In the genomic region with DNA sequence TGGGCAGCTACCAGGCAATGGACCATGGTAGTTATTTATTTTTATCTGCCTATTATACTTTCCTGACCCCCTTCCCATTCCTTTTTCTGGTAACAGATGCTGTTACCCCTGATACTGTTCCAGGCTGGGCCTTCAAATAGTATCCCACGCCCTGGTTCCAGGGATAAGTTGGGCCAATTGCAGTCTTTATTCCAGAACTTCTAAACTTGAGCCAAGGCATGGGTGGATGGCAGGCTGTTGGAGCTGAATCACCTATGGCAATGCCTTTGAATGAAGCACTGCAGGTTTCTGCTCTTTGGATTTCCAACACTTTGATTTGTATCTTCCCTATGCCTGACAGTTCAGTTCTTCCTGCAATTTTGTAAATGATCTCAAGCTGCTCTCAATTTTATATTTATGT, we compare ENCODE assay signal across 19 cellular contexts.
DNase-seq lines count a peak whose midpoint lies in the region; ATAC-seq, FAIRE-seq and TF ChIP-seq lines count a peak whose summit lies in the region.
"Had no signal": no experiment of that assay in that cellular context is flagged by ENCODE, and none has a peak within 500 bp of the region (broad histone marks: within the 10 kb centered on the region; RNA-seq: fewer than 3 reads in every experiment).

No MANE protein-coding gene starts in this region.

- ATAC-seq in HepG2: no peak

- TF ChIP-seq POLR2A in esophagus muscularis mucosa (IDR thresholded peaks at IDR 0.05; ENCODE audit: low read depth) (no peak), HepG2 (IDR thresholded peaks at IDR 0.05; ENCODE audit: insufficient read depth in 1 of 2, low read depth in 2 of 2, low read length in 2 of 2) (no peak)

- peaks cover under 1% of the 10 kb centered on the region for H3F3A ChIP-seq in SK-N-SH (replicated peaks; ENCODE audit: insufficient read depth)

- H3K27ac ChIP-seq in esophagus muscularis mucosa (replicated peaks in 1 of 4) (peak overlapping the region in 3 of 4 donors; percentile 65 to 67 (median 66)), stomach smooth muscle (ENCODE audit: low read length) (peak overlapping the region; percentile 81), SK-N-SH (ENCODE audit: low read depth in 2 of 2, low read length in 1 of 2) (no peak overlapping the region), HepG2 (ENCODE audit: extremely low read length, insufficient read depth, low read length) (no peak overlapping the region)

- no peaks in the 10 kb centered on the region for H3K9me2 ChIP-seq in SK-N-SH

- POLR2A ChIA-PET in SK-N-SH (lab: Yijun Ruan, JAX): no interaction called here
- POLR2A ChIA-PET in HepG2 (lab: Yijun Ruan, JAX): no interaction called here

- H3K9me3 ChIP-seq in esophagus muscularis mucosa (no peaks in the 10 kb centered on the region), stomach smooth muscle (ENCODE audit: control insufficient read depth in 2 of 2, low read length in 2 of 2) (no peaks in the 10 kb centered on the region), SK-N-SH (no peaks in the 10 kb centered on the region), HepG2 (ENCODE audit: low read length) (no peaks in the 10 kb centered on the region)
- H3K9me3 ChIP-seq: BE2C had no signal

- H3K27me3 ChIP-seq in esophagus muscularis mucosa: no peaks in the 10 kb centered on the region
- H3K27me3 ChIP-seq in stomach smooth muscle (ENCODE audit: control insufficient read depth in 1 of 2, insufficient read depth in 2 of 2, low read length in 2 of 2): no peaks in the 10 kb centered on the region
- no peaks in the 10 kb centered on the region for H3K27me3 ChIP-seq in SK-N-SH (ENCODE audit: insufficient read depth)
- H3K27me3 ChIP-seq in HepG2 (ENCODE audit: control insufficient read depth in 1 of 2, insufficient read depth in 2 of 2, low read length in 2 of 2): no peaks in the 10 kb centered on the region
- H3K27me3 ChIP-seq: BE2C had no signal

- no peak for TF ChIP-seq EP300 in esophagus muscularis mucosa (IDR thresholded peaks at IDR 0.05)
- TF ChIP-seq EP300 in SK-N-SH (IDR thresholded peaks at IDR 0.05; ENCODE audit: borderline replicate concordance in 1 of 2, low read depth in 1 of 2, low read length in 1 of 2): no peak
- TF ChIP-seq EP300 in HepG2 (IDR thresholded peaks at IDR 0.05; ENCODE audit: low read depth in 2 of 2, low read length in 2 of 2): no peak
- no peak for TF ChIP-seq EP300 in HepG2 (CRISPR knock-in tag; IDR thresholded peaks at IDR 0.05; ENCODE audit: borderline replicate concordance)

- no peak overlapping the region for H3K9ac ChIP-seq in stomach smooth muscle (ENCODE audit: low read length in 2 of 2)
- H3K9ac ChIP-seq in SK-N-SH: no peak overlapping the region
- no peak overlapping the region for H3K9ac ChIP-seq in HepG2 (ENCODE audit: insufficient read depth, low read depth, low read length)

- H3K4me1 ChIP-seq in esophagus muscularis mucosa (peaks cover 0 to 43% (median 33%) of the 10 kb centered on the region in 4 donors), stomach smooth muscle (ENCODE audit: control insufficient read depth, insufficient read depth, low read length) (peaks cover 20% of the 10 kb centered on the region), SK-N-SH (ENCODE audit: control insufficient read depth in 1 of 2, insufficient read depth in 2 of 2, low read depth in 1 of 2, low read length in 1 of 2) (no peaks in the 10 kb centered on the region; a peak in 1 of 4 replicates), HepG2 (ENCODE audit: insufficient read depth, low read length) (no peaks in the 10 kb centered on the region)
- H3K4me1 ChIP-seq: BE2C had no signal

- CTCF ChIA-PET in SK-N-SH (lab: Yijun Ruan, JAX) (no interaction called here), HepG2 (lab: Yijun Ruan, JAX; ENCODE audit: low intra/inter-chr PET ratio, low total read pairs) (no interaction called here)

- H3K4me2 ChIP-seq in SK-N-SH: no peak overlapping the region
- no peak overlapping the region for H3K4me2 ChIP-seq in HepG2 (ENCODE audit: low read depth, low read length)

- FAIRE-seq in HepG2 (lab: Jason Lieb, UNC): no peak
- FAIRE-seq: D721Med, G401.6, GM12891, GM19239, H1 had no signal

- H3K4me3 ChIP-seq in esophagus muscularis mucosa: no peak overlapping the region
- H3K4me3 ChIP-seq in stomach smooth muscle (ENCODE audit: low read length in 2 of 2): no peak overlapping the region
- H3K4me3 ChIP-seq in SK-N-SH (ENCODE audit: low read depth in 2 of 2, low read length in 1 of 2): no peak overlapping the region
- H3K4me3 ChIP-seq in HepG2 (replicated peaks in 1 of 3; ENCODE audit: insufficient read depth in 1 of 3, low read depth in 2 of 3, low read length in 3 of 3): no peak overlapping the region

- TF ChIP-seq CTCF in esophagus muscularis mucosa (IDR thresholded peaks at IDR 0.05) (no peak), SK-N-SH (IDR thresholded peaks at IDR 0.05) (no peak), HepG2 (CRISPR knock-in tag; IDR thresholded peaks at IDR 0.05) (no peak)

- WGBS in esophagus muscularis mucosa: 67% methylated on average over 1 of the region's 1 CpG
- 30% methylated on average over 1 of the region's 1 CpG for WGBS in SK-N-SH (ENCODE audit: low lambda C conversion rate)
- 0% methylated on average over 1 of the region's 1 CpG for WGBS in HepG2 (ENCODE audit: low lambda C conversion rate)

- H4K20me1 ChIP-seq in SK-N-SH (ENCODE audit: insufficient read depth): no peaks in the 10 kb centered on the region
- no peaks in the 10 kb centered on the region for H4K20me1 ChIP-seq in HepG2 (ENCODE audit: insufficient read depth, low read length)

- no peak overlapping the region for H2AFZ ChIP-seq in SK-N-SH (ENCODE audit: low read depth)
- H2AFZ ChIP-seq in HepG2 (ENCODE audit: low read length): no peak overlapping the region

- in situ Hi-C loops in HepG2 (cut with HindIII; ENCODE audit: extremely low pct_ligation_motif_present, low pct_unique_long_range_greater_than_20kb): no loop called here

- H3K79me2 ChIP-seq in SK-N-SH (ENCODE audit: insufficient read depth) (no peaks in the 10 kb centered on the region), HepG2 (ENCODE audit: insufficient read depth, low read length) (no peaks in the 10 kb centered on the region)

- intact Hi-C loops in esophagus muscularis mucosa (cut with DNase I) (no loop called here), HepG2 (cut with micrococcal nuclease; ENCODE audit: unreplicated experiment) (no loop called here)

- BruUV-seq in HepG2 (replicated peaks; lab: Mats Ljungman, UMichigan): no TSS peak

- DNase-seq in Ammon's horn (ENCODE audit: low spot score): peak; percentile 33
- DNase-seq in esophagus muscularis mucosa (ENCODE audit: extremely low spot score): peak; percentile 68
- DNase-seq in middle frontal gyrus (ENCODE audit: extremely low spot score, low spot score): peak; percentile 47
- no peak for DNase-seq in SK-N-SH
- no peak for DNase-seq in NCI-H510A treated with DMSO at 0.1 percent for 48 hours (lab: John Stamatoyannopoulos, UW)
- no peak for DNase-seq in HepG2 (ENCODE audit: low spot score)
- DNase-seq: 8988T; BE2C; C1 segment of cervical spinal cord; CD4-positive, CD25-positive, alpha-beta regulatory T cell; CD8-positive, alpha-beta memory T cell; COR-L47; H9 had no signal

- H3K36me3 ChIP-seq in esophagus muscularis mucosa: no peaks in the 10 kb centered on the region
- H3K36me3 ChIP-seq in stomach smooth muscle (ENCODE audit: control insufficient read depth in 2 of 2, insufficient read depth in 2 of 2, low read length in 2 of 2): no peaks in the 10 kb centered on the region
- no peaks in the 10 kb centered on the region for H3K36me3 ChIP-seq in SK-N-SH (replicated peaks in 1 of 2; ENCODE audit: control insufficient read depth in 1 of 2, insufficient read depth in 2 of 2, low read length in 1 of 2)
- H3K36me3 ChIP-seq in HepG2 (replicated peaks in 1 of 2; ENCODE audit: control insufficient read depth in 1 of 2, insufficient read depth in 2 of 2, low read length in 2 of 2): no peaks in the 10 kb centered on the region
- H3K36me3 ChIP-seq: BE2C had no signal

- TF ChIP-seq RAD21 in SK-N-SH (IDR thresholded peaks at IDR 0.05; ENCODE audit: low read length) (no peak), HepG2 (CRISPR knock-in tag; IDR thresholded peaks at IDR 0.05) (no peak)

TF ChIP-seq in SK-N-SH, 30 proteins besides CTCF, POLR2A, EP300 and RAD21 (continues in another document):
- TF ChIP-seq FOXM1 (IDR thresholded peaks at IDR 0.05; ENCODE audit: low read depth) (no peak), NFIC (IDR thresholded peaks at IDR 0.05; ENCODE audit: borderline replicate concordance) (no peak)

TF ChIP-seq in HepG2, 621 proteins besides CTCF, POLR2A, EP300 and RAD21:
- no peak for TF ChIP-seq ATM (IDR thresholded peaks at IDR 0.05; ENCODE audit: borderline replicate concordance)
TF ChIP-seq in HepG2: peak in this region for 0.

Comparison
In these comparisons a context has a peak if more than half of its experiments do, and no peak if none do; other contexts are left out.
1. DNase-seq: peak in Ammon's horn (single experiment), esophagus muscularis mucosa (single experiment) and middle frontal gyrus (single experiment); none in SK-N-SH (single experiment), NCI-H510A treated with DMSO at 0.1 percent for 48 hours (single experiment) and HepG2 (single experiment).
2. H3K27ac ChIP-seq: peak in esophagus muscularis mucosa (3 of 4) and stomach smooth muscle (single experiment); none in SK-N-SH (0 of 2) and HepG2 (single experiment).